1 cellular context compared by ENCODE assay signal in the genomic region with DNA sequence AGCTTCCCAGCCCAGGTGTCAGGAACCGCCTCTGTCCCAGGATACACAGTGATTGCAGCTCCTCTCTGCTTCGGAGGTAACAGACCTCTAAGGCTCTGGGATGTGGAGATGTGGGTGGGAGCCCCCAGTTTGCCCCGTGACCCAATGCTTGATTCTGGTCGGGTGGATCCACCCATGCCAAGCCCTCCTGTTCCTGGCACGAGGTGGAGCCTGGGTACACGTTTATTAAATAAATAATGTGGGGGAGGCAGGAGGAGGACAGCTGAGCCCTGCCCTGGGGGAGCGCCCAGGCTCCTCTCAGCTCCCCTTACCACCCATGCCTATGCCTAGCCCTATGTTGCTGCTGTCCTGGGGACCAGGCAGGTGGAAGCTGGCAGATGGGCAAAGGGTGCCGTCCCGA.
TF ChIP-seq lines count a peak whose summit lies in the region.

No MANE protein-coding gene starts in this region.

TF ChIP-seq in GM23338, 12 proteins besides CTCF, POLR2A, EP300 and RAD21:
- TF ChIP-seq, protein P1, sequence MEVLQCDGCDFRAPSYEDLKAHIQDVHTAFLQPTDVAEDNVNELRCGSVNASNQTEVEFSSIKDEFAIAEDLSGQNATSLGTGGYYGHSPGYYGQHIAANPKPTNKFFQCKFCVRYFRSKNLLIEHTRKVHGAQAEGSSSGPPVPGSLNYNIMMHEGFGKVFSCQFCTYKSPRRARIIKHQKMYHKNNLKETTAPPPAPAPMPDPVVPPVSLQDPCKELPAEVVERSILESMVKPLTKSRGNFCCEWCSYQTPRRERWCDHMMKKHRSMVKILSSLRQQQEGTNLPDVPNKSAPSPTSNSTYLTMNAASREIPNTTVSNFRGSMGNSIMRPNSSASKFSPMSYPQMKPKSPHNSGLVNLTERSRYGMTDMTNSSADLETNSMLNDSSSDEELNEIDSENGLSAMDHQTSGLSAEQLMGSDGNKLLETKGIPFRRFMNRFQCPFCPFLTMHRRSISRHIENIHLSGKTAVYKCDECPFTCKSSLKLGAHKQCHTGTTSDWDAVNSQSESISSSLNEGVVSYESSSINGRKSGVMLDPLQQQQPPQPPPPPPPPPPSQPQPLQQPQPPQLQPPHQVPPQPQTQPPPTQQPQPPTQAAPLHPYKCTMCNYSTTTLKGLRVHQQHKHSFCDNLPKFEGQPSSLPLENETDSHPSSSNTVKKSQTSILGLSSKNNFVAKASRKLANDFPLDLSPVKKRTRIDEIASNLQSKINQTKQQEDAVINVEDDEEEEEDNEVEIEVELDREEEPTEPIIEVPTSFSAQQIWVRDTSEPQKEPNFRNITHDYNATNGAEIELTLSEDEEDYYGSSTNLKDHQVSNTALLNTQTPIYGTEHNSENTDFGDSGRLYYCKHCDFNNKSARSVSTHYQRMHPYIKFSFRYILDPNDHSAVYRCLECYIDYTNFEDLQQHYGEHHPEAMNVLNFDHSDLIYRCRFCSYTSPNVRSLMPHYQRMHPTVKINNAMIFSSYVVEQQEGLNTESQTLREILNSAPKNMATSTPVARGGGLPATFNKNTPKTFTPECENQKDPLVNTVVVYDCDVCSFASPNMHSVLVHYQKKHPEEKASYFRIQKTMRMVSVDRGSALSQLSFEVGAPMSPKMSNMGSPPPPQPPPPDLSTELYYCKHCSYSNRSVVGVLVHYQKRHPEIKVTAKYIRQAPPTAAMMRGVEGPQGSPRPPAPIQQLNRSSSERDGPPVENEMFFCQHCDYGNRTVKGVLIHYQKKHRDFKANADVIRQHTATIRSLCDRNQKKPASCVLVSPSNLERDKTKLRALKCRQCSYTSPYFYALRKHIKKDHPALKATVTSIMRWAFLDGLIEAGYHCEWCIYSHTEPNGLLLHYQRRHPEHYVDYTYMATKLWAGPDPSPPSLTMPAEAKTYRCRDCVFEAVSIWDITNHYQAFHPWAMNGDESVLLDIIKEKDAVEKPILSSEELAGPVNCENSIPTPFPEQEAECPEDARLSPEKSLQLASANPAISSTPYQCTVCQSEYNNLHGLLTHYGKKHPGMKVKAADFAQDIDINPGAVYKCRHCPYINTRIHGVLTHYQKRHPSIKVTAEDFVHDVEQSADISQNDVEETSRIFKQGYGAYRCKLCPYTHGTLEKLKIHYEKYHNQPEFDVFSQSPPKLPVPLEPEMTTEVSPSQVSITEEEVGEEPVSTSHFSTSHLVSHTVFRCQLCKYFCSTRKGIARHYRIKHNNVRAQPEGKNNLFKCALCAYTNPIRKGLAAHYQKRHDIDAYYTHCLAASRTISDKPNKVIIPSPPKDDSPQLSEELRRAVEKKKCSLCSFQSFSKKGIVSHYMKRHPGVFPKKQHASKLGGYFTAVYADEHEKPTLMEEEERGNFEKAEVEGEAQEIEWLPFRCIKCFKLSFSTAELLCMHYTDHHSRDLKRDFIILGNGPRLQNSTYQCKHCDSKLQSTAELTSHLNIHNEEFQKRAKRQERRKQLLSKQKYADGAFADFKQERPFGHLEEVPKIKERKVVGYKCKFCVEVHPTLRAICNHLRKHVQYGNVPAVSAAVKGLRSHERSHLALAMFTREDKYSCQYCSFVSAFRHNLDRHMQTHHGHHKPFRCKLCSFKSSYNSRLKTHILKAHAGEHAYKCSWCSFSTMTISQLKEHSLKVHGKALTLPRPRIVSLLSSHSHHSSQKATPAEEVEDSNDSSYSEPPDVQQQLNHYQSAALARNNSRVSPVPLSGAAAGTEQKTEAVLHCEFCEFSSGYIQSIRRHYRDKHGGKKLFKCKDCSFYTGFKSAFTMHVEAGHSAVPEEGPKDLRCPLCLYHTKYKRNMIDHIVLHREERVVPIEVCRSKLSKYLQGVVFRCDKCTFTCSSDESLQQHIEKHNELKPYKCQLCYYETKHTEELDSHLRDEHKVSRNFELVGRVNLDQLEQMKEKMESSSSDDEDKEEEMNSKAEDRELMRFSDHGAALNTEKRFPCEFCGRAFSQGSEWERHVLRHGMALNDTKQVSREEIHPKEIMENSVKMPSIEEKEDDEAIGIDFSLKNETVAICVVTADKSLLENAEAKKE (CRISPR knock-in tag; IDR thresholded peaks at IDR 0.05) = no peak
- TF ChIP-seq ZNF331 (CRISPR knock-in tag; IDR thresholded peaks at IDR 0.05; ENCODE audit: low read depth) = no peak
- no peak for TF ChIP-seq STAT1 (IDR thresholded peaks at IDR 0.05; ENCODE audit: unreplicated experiment)
- TF ChIP-seq ETS1 (IDR thresholded peaks at IDR 0.05) = no peak
- TF ChIP-seq EZH2 (IDR thresholded peaks at IDR 0.05; ENCODE audit: low read depth, unreplicated experiment) = no peak
- TF ChIP-seq ZNF114 (CRISPR knock-in tag; IDR thresholded peaks at IDR 0.05) = no peak
- no peak for TF ChIP-seq CREB1 (CRISPR knock-in tag; IDR thresholded peaks at IDR 0.05; ENCODE audit: low read depth)
- TF ChIP-seq EZH2phosphoT487 (IDR thresholded peaks at IDR 0.05; ENCODE audit: unreplicated experiment) = no peak
- TF ChIP-seq JUNB (IDR thresholded peaks at IDR 0.05; ENCODE audit: unreplicated experiment) = no peak
- no peak for TF ChIP-seq NANOG (IDR thresholded peaks at IDR 0.05; ENCODE audit: borderline replicate concordance)
- no peak for TF ChIP-seq POLR2AphosphoS5 (IDR thresholded peaks at IDR 0.05; ENCODE audit: low read depth)
- TF ChIP-seq, protein P2, sequence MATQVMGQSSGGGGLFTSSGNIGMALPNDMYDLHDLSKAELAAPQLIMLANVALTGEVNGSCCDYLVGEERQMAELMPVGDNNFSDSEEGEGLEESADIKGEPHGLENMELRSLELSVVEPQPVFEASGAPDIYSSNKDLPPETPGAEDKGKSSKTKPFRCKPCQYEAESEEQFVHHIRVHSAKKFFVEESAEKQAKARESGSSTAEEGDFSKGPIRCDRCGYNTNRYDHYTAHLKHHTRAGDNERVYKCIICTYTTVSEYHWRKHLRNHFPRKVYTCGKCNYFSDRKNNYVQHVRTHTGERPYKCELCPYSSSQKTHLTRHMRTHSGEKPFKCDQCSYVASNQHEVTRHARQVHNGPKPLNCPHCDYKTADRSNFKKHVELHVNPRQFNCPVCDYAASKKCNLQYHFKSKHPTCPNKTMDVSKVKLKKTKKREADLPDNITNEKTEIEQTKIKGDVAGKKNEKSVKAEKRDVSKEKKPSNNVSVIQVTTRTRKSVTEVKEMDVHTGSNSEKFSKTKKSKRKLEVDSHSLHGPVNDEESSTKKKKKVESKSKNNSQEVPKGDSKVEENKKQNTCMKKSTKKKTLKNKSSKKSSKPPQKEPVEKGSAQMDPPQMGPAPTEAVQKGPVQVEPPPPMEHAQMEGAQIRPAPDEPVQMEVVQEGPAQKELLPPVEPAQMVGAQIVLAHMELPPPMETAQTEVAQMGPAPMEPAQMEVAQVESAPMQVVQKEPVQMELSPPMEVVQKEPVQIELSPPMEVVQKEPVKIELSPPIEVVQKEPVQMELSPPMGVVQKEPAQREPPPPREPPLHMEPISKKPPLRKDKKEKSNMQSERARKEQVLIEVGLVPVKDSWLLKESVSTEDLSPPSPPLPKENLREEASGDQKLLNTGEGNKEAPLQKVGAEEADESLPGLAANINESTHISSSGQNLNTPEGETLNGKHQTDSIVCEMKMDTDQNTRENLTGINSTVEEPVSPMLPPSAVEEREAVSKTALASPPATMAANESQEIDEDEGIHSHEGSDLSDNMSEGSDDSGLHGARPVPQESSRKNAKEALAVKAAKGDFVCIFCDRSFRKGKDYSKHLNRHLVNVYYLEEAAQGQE (IDR thresholded peaks at IDR 0.05; ENCODE audit: unreplicated experiment) = no peak
TF ChIP-seq in GM23338: peak in this region for 0.
